ENCODE assay signal across 1 cellular context in genomic region chr2:134706587-134707329, GRCh38.
TF ChIP-seq lines count a peak whose summit lies in the region.

No MANE protein-coding gene starts in this region.

TF ChIP-seq in K562, 482 proteins besides CTCF, POLR2A, EP300 and RAD21 (continued from another document and continues in another):
- TF ChIP-seq ZNF398 (CRISPR knock-in tag; IDR thresholded peaks at IDR 0.05), result no peak
- no peak for TF ChIP-seq MTF1 (CRISPR knock-in tag; IDR thresholded peaks at IDR 0.05; ENCODE audit: borderline replicate concordance)
- no peak for TF ChIP-seq SPI1 (IDR thresholded peaks at IDR 0.05; ENCODE audit: borderline replicate concordance, low read depth, low read length)
- TF ChIP-seq KDM5B (IDR thresholded peaks at IDR 0.05; ENCODE audit: insufficient replicate concordance, low read depth, low read length), result no peak
- no peak for TF ChIP-seq STAT5B (CRISPR knock-in tag; IDR thresholded peaks at IDR 0.05)
- TF ChIP-seq, protein P1, sequence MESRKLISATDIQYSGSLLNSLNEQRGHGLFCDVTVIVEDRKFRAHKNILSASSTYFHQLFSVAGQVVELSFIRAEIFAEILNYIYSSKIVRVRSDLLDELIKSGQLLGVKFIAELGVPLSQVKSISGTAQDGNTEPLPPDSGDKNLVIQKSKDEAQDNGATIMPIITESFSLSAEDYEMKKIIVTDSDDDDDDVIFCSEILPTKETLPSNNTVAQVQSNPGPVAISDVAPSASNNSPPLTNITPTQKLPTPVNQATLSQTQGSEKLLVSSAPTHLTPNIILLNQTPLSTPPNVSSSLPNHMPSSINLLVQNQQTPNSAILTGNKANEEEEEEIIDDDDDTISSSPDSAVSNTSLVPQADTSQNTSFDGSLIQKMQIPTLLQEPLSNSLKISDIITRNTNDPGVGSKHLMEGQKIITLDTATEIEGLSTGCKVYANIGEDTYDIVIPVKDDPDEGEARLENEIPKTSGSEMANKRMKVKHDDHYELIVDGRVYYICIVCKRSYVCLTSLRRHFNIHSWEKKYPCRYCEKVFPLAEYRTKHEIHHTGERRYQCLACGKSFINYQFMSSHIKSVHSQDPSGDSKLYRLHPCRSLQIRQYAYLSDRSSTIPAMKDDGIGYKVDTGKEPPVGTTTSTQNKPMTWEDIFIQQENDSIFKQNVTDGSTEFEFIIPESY (CRISPR knock-in tag; IDR thresholded peaks at IDR 0.05), result no peak; the same call in 1 of the 2 replicates
- TF ChIP-seq PHB2 (IDR thresholded peaks at IDR 0.05; ENCODE audit: low read depth), result no peak
- TF ChIP-seq TCF3 (CRISPR knock-in tag; IDR thresholded peaks at IDR 0.05), result peak; percentile 94
- no peak for TF ChIP-seq ERF (CRISPR knock-in tag; IDR thresholded peaks at IDR 0.05)
- TF ChIP-seq CBX8 (IDR thresholded peaks at IDR 0.05; ENCODE audit: borderline replicate concordance, extremely low read depth, low read depth, low read length, poor library complexity, severe bottlenecking), result no peak
- no peak for TF ChIP-seq PHF21A (IDR thresholded peaks at IDR 0.05; ENCODE audit: borderline replicate concordance, low read depth)
- TF ChIP-seq, protein P2, sequence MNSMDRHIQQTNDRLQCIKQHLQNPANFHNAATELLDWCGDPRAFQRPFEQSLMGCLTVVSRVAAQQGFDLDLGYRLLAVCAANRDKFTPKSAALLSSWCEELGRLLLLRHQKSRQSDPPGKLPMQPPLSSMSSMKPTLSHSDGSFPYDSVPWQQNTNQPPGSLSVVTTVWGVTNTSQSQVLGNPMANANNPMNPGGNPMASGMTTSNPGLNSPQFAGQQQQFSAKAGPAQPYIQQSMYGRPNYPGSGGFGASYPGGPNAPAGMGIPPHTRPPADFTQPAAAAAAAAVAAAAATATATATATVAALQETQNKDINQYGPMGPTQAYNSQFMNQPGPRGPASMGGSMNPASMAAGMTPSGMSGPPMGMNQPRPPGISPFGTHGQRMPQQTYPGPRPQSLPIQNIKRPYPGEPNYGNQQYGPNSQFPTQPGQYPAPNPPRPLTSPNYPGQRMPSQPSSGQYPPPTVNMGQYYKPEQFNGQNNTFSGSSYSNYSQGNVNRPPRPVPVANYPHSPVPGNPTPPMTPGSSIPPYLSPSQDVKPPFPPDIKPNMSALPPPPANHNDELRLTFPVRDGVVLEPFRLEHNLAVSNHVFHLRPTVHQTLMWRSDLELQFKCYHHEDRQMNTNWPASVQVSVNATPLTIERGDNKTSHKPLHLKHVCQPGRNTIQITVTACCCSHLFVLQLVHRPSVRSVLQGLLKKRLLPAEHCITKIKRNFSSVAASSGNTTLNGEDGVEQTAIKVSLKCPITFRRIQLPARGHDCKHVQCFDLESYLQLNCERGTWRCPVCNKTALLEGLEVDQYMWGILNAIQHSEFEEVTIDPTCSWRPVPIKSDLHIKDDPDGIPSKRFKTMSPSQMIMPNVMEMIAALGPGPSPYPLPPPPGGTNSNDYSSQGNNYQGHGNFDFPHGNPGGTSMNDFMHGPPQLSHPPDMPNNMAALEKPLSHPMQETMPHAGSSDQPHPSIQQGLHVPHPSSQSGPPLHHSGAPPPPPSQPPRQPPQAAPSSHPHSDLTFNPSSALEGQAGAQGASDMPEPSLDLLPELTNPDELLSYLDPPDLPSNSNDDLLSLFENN (IDR thresholded peaks at IDR 0.05; ENCODE audit: low read depth in 2 of 2, low read length in 2 of 2), result peak in 1 of 2 experiments; percentile 65; a peak in 1 of 4 replicates
- no peak for TF ChIP-seq CCNT2 (IDR thresholded peaks at IDR 0.05; ENCODE audit: borderline replicate concordance, extremely low read depth, insufficient read length, low read depth, low read length)
- TF ChIP-seq RREB1 (CRISPR knock-in tag; IDR thresholded peaks at IDR 0.05), result no peak
- TF ChIP-seq ZZZ3 (IDR thresholded peaks at IDR 0.05), result no peak
- no peak for TF ChIP-seq CHD2 (IDR thresholded peaks at IDR 0.05; ENCODE audit: low read depth, low read length)
- TF ChIP-seq L3MBTL2 (IDR thresholded peaks at IDR 0.05), result peak; percentile 77
- TF ChIP-seq, protein P3, sequence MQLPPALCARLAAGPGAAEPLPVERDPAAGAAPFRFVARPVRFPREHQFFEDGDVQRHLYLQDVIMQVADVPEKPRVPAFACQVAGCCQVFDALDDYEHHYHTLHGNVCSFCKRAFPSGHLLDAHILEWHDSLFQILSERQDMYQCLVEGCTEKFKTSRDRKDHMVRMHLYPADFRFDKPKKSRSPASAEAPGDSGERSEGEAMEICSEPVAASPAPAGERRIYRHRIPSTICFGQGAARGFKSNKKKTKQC (CRISPR knock-in tag; IDR thresholded peaks at IDR 0.05), result peak; percentile 28; the same call in 1 of the 2 replicates
- no peak for TF ChIP-seq ZNF76 (CRISPR knock-in tag; IDR thresholded peaks at IDR 0.05; ENCODE audit: borderline replicate concordance)
- TF ChIP-seq NEUROD1 (IDR thresholded peaks at IDR 0.05; ENCODE audit: borderline replicate concordance, low read depth, low read length, partially characterized antibody), result no peak
- TF ChIP-seq ARID2 (IDR thresholded peaks at IDR 0.05), result no peak
- no peak for TF ChIP-seq MLLT1 (IDR thresholded peaks at IDR 0.05)
- TF ChIP-seq HMG20B (CRISPR knock-in tag; IDR thresholded peaks at IDR 0.05), result no peak
- TF ChIP-seq CAMTA2 (CRISPR knock-in tag; conservative IDR thresholded peaks at IDR 0.05), result no peak
- TF ChIP-seq ZFX (CRISPR knock-in tag; IDR thresholded peaks at IDR 0.05), result peak; percentile 43; the same call in 1 of the 2 replicates
- TF ChIP-seq ARID1B (IDR thresholded peaks at IDR 0.05), result peak; percentile 74; the same call in 1 of the 2 replicates
- peak in 1 of 3 experiments; percentile 88; a peak in 2 of 6 replicates for TF ChIP-seq ZBTB11 (CRISPR knock-in tag; IDR thresholded peaks at IDR 0.05)
- TF ChIP-seq, protein P4, sequence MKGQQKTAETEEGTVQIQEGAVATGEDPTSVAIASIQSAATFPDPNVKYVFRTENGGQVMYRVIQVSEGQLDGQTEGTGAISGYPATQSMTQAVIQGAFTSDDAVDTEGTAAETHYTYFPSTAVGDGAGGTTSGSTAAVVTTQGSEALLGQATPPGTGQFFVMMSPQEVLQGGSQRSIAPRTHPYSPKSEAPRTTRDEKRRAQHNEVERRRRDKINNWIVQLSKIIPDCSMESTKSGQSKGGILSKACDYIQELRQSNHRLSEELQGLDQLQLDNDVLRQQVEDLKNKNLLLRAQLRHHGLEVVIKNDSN (CRISPR knock-in tag; IDR thresholded peaks at IDR 0.05), result peak; percentile 97
- no peak for TF ChIP-seq ZNF347 (CRISPR knock-in tag; IDR thresholded peaks at IDR 0.05; ENCODE audit: low read depth)
- no peak for TF ChIP-seq ZNF384 (IDR thresholded peaks at IDR 0.05; ENCODE audit: low read depth, low read length)
- TF ChIP-seq ZNF311 (CRISPR knock-in tag; IDR thresholded peaks at IDR 0.05), result no peak
- no peak for TF ChIP-seq ZNF134 (CRISPR knock-in tag; conservative IDR thresholded peaks at IDR 0.05)
- TF ChIP-seq E2F6 (IDR thresholded peaks at IDR 0.05; ENCODE audit: borderline replicate concordance in 1 of 2, extremely low read depth in 1 of 2, insufficient read depth in 1 of 2, insufficient read length in 1 of 2, low read depth in 1 of 2, low read length in 1 of 2, poor library complexity in 1 of 2, severe bottlenecking in 1 of 2), result peak in 1 of 2 experiments; percentile 77
- TF ChIP-seq ATF6 (CRISPR knock-in tag; IDR thresholded peaks at IDR 0.05), result no peak
- TF ChIP-seq NBN (IDR thresholded peaks at IDR 0.05; ENCODE audit: low read depth), result no peak
